ENCODE assay signal across 8 cellular contexts in the genomic region with DNA sequence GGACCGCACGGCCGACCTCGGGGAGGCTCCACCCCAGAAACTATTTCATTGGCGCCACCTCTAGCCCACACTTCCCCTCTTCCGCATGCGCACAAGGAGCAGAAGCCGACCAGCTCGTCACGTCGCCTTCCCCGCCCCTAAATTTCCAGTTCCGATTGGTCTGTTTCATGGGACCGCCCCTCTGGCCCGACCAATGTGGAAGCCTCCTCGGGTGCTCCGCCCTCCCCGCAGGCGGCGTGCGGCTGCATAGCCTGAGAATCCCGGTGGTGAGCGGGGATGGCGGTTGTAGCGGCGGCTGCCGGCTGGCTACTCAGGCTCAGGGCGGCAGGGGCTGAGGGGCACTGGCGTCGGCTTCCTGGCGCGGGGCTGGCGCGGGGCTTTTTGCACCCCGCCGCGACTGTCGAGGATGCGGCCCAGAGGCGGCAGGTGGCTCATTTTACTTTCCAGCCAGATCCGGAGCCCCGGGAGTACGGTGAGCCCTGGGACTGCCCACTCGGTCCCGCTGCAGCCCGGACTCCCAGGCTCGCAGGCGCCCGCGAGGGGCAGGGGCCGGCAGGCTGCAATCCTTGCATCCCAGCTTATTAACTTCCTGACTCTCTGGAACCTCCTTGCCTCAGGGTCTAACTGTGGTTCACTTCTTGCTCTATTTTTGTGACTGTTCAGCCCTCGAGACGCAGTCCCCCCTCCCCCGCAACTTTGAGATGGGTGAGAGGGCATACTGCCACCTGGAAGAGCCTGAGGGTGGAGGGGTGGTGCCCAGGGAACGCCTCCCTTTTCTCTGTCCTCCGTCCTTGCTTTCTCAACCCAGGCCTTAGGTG.
DNase-seq lines count a peak whose midpoint lies in the region; ATAC-seq, FAIRE-seq and TF ChIP-seq lines count a peak whose summit lies in the region.

A gene (plus strand): TSS at position 254 of the 818 bp plus-strand sequence. CDS start 23 bp downstream, at position 277.

- TF ChIP-seq CTCF in AG09319 (IDR thresholded peaks at IDR 0.05; ENCODE audit: low read depth, low read length) = no peak

- ATAC-seq in GM19035 (IDR thresholded peaks at IDR 0.05; ENCODE audit: unreplicated experiment) (peak; percentile 99), HG03354 (IDR thresholded peaks at IDR 0.05; ENCODE audit: poor library complexity, severe bottlenecking, unreplicated experiment) (peak; percentile 99)
- ATAC-seq in activated CD4-positive, CD25-positive, alpha-beta regulatory T cell treated with anti-CD3 and anti-CD28 coated beads, Interleukin-2, amount 50 U/mL, for 24 hours = peak; percentile 97

- FAIRE-seq in islet of Langerhans (lab: Jason Lieb, UNC) = peak; percentile 96

- DNase-seq in AG09319 (ENCODE audit: extremely low read depth, low read depth) (peak; percentile 94), NCI-H446 treated with DMSO at 0.1 percent for 48 hours (lab: John Stamatoyannopoulos, UW) (peak; percentile 93), cerebellar nuclear complex (lab: John Stamatoyannopoulos, UW) (peak; percentile 87 to 90)
- DNase-seq in stimulated activated CD4-positive, alpha-beta T cell treated with anti-CD3 and anti-CD28 coated beads, Interleukin-12 subunit alpha, Interleukin-12 subunit beta, amount 100 ng/mL, for 4 hours = peak; percentile 93

Comparison
In these comparisons a context has a peak if more than half of its experiments do, and no peak if none do; other contexts are left out.
1. Peak in every context shown above with its lines: DNase-seq and ATAC-seq.